In genomic region chrY:12661607-12661973, GRCh38 we compare ENCODE assay signal across 11 cellular contexts. TPM values are rescaled to one million over a fixed set of nuclear protein-coding genes. Genes with fewer than 3 reads are reported as not detected.
A peak's percentile ranks its signal among the peaks of the same experiment; 100 is the strongest.
DNase-seq lines count a peak whose midpoint lies in the region; FAIRE-seq and TF ChIP-seq lines count a peak whose summit lies in the region.
"Had no signal": no experiment of that assay in that cellular context is flagged by ENCODE, and none has a peak within 500 bp of the region (broad histone marks: within the 10 kb centered on the region; RNA-seq: fewer than 3 reads in every experiment).

No MANE protein-coding gene starts in this region.

- no peaks in the 10 kb centered on the region for H3K9me3 Mint-ChIP-seq in T-helper 1 cell treated with Interleukin-12 subunit alpha and Interleukin-12 subunit beta and Interleukin-4 antibody, amounts not matched to agents 30 μg/mL and 1 μg/mL, for 36 hours
- H3K9me3 Mint-ChIP-seq: naive B cell had no signal

- H3K9me3 ChIP-seq in KOPT-K1 (ENCODE audit: insufficient read depth, low read length, poor library complexity, severe bottlenecking) (no peaks in the 10 kb centered on the region), small intestine (ENCODE audit: control insufficient read depth, low read depth) (no peaks in the 10 kb centered on the region)

- no peak for FAIRE-seq in small intestine (lab: Jason Lieb, UNC)
- FAIRE-seq: colon, TTC549 had no signal

- H3K4me3 ChIP-seq in epithelial cell of proximal tubule (ENCODE audit: low read depth, low read length) (peak overlapping the region; percentile 71), small intestine (ENCODE audit: low read depth in 1 of 2, low read length in 2 of 2) (no peak overlapping the region)

- peak overlapping the region; percentile 99 for H3K4me3 Mint-ChIP-seq in T-helper 1 cell treated with Interleukin-12 subunit alpha and Interleukin-12 subunit beta and Interleukin-4 antibody, amounts not matched to agents 30 μg/mL and 1 μg/mL, for 36 hours

- H3K27ac ChIP-seq in KOPT-K1 (ENCODE audit: low read depth, low read length, poor library complexity, severe bottlenecking) = peak overlapping the region; percentile 91
- peak overlapping the region in 1 of 2 donors; percentile 85 for H3K27ac ChIP-seq in small intestine (ENCODE audit: low read depth in 1 of 2, low read length in 1 of 2)

- H3K36me3 Mint-ChIP-seq in T-helper 1 cell treated with Interleukin-12 subunit alpha and Interleukin-12 subunit beta and Interleukin-4 antibody, amounts not matched to agents 30 μg/mL and 1 μg/mL, for 36 hours (ENCODE audit: low read depth) = peaks cover 12% of the 10 kb centered on the region
- H3K36me3 Mint-ChIP-seq: naive B cell had no signal

- no peaks in the 10 kb centered on the region for H3K27me3 Mint-ChIP-seq in T-helper 1 cell treated with Interleukin-12 subunit alpha and Interleukin-12 subunit beta and Interleukin-4 antibody, amounts not matched to agents 30 μg/mL and 1 μg/mL, for 36 hours (ENCODE audit: low read depth)
- H3K27me3 Mint-ChIP-seq: naive B cell had no signal

- peaks cover 0 to 2% of the 10 kb centered on the region in 2 donors for H3K4me1 ChIP-seq in small intestine (ENCODE audit: control insufficient read depth in 2 of 2, insufficient read depth in 1 of 2, low read depth in 1 of 2, low read length in 1 of 2)

- no peaks in the 10 kb centered on the region for H3K27me3 ChIP-seq in small intestine (ENCODE audit: control insufficient read depth in 2 of 2, insufficient read depth in 2 of 2, low read length in 2 of 2)

- WGBS in small intestine, 3 donors = 1 to 2% methylated on average over 9 of the region's 9 CpGs; no CpG with 5 or more reads in 1 of the 3 donors

- H3K36me3 ChIP-seq in KOPT-K1 (ENCODE audit: insufficient read depth, low read length) (peaks cover 27% of the 10 kb centered on the region), small intestine (ENCODE audit: control insufficient read depth in 2 of 2, insufficient read depth in 2 of 2, low read length in 2 of 2) (no peaks in the 10 kb centered on the region)

- peaks cover 21% of the 10 kb centered on the region for H3K4me1 Mint-ChIP-seq in T-helper 1 cell treated with Interleukin-12 subunit alpha and Interleukin-12 subunit beta and Interleukin-4 antibody, amounts not matched to agents 30 μg/mL and 1 μg/mL, for 36 hours (ENCODE audit: low read depth)

- TF ChIP-seq CTCF in epithelial cell of proximal tubule (conservative IDR thresholded peaks at IDR 0.05; ENCODE audit: low read depth, low read length) = no peak

- peak overlapping the region; percentile 99 for H3K27ac Mint-ChIP-seq in T-helper 1 cell treated with Interleukin-12 subunit alpha and Interleukin-12 subunit beta and Interleukin-4 antibody, amounts not matched to agents 30 μg/mL and 1 μg/mL, for 36 hours

- DNase-seq in T-helper 1 cell = no peak
- no peak for DNase-seq in epithelial cell of proximal tubule (ENCODE audit: low read depth)
- peak; percentile 11 for DNase-seq in small intestine
- DNase-seq in COLO829 (ENCODE audit: low spot score) = no peak
- DNase-seq in NCI-H146 (lab: John Stamatoyannopoulos, UW) = no peak
- no peak for DNase-seq in NCI-H2196 treated with DMSO at 0.1 percent for 48 hours (lab: John Stamatoyannopoulos, UW; ENCODE audit: unreplicated experiment)
- DNase-seq: naive B cell had no signal

RNA-seq across cellular contexts. Expression of gene USP9Y, which starts 39.4 kb away (rescaled TPM):
- total RNA-seq in epithelial cell of proximal tubule = 12.4 and 25.7 TPM in 2 replicates
- polyA plus RNA-seq in small intestine = 1 to 10 TPM in 2 of 3 donors, not detected in 1; 2.0 to 8.3 TPM
